22 cellular contexts compared by ENCODE assay signal in the genomic region with DNA sequence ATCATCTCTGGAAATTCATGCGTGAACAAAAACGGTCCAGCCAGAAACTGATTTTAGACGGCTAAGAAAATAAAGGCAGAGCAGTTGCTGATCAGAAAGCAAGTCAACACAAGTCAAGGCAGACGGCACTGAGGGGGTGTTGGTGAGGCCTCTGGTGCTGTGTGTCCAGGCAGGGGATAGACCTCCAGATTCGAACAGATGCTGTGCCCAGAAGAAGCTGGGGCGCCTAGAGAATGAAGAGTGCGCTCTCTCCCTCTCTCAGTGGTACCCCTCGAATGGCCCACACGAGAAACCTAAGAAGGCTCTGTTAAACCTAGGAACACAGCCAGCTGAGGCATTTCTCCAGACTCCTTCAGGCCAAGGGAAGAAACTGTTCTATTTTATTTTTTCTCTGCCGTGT.
"Had no signal": no experiment of that assay in that cellular context is flagged by ENCODE, and none has a peak within 500 bp of the region (broad histone marks: within the 10 kb centered on the region; RNA-seq: fewer than 3 reads in every experiment).

No MANE protein-coding gene starts in this region.

- H3K4me1 ChIP-seq: esophagus squamous epithelium, gastroesophageal sphincter, left lung, lower lobe of right lung, sigmoid colon, transverse colon had no signal

- H3K27ac ChIP-seq: esophagus squamous epithelium, gastroesophageal sphincter, hepatocyte, left lung, lower lobe of right lung, sigmoid colon, skin epidermis, thoracic aorta, transverse colon had no signal

- H3K4me2 ChIP-seq: hepatocyte had no signal

- DNase-seq: effector memory CD8-positive, alpha-beta T cell; esophagus squamous epithelium; foreskin fibroblast; glutamatergic neuron; kidney glomerular epithelial cell; left lung; lower lobe of right lung; posterior cingulate gyrus; sigmoid colon; stimulated activated CD4-positive, alpha-beta T cell treated with anti-CD3 and anti-CD28 coated beads, Interleukin-2, amount 100 ng/mL, for 24 hours; stimulated activated CD4-positive, alpha-beta T cell treated with anti-CD3 and anti-CD28 coated beads, Interleukin-4, amount 100 ng/mL, for 4 hours; stimulated activated naive B cell treated with anti-CD40 and anti-IgM and Interleukin-4, amounts not matched to agents 10 μg/mL and 1 μg/mL and 100 μg/mL, for 72 hours; stimulated activated naive CD8-positive, alpha-beta T cell treated with anti-CD3 and anti-CD28 coated beads, Interleukin-15, amount 100 ng/mL, for 72 hours; substantia nigra; transverse colon had no signal

- H3K79me2 ChIP-seq: hepatocyte had no signal

- H3K36me3 Mint-ChIP-seq: memory B cell; mesothelial cell of epicardium; natural killer cell treated with Interleukin-12 subunit alpha and Interleukin-12 subunit beta and Interleukin-15 and Interleukin-18, amount 100 ng/mL, for 72 hours; stimulated activated naive B cell treated with anti-CD40 and anti-IgM and Interleukin-4, amounts not matched to agents 10 μg/mL and 1 μg/mL and 100 μg/mL, for 72 hours had no signal

- H3K36me3 ChIP-seq: esophagus squamous epithelium, gastroesophageal sphincter, left lung, lower lobe of right lung, sigmoid colon, thoracic aorta, transverse colon had no signal

- ATAC-seq: effector memory CD8-positive, alpha-beta T cell; gastroesophageal sphincter; left lung; lower lobe of right lung; natural killer cell treated with Interleukin-12 subunit alpha and Interleukin-12 subunit beta and Interleukin-15 and Interleukin-18, amount 100 ng/mL, for 72 hours; stimulated activated naive B cell treated with anti-CD40 and anti-IgM and Interleukin-4, amounts not matched to agents 10 μg/mL and 1 μg/mL and 100 μg/mL, for 72 hours; stimulated activated naive CD8-positive, alpha-beta T cell treated with anti-CD3 and anti-CD28 coated beads, Interleukin-15, amount 100 ng/mL, for 72 hours had no signal

- H3K4me3 Mint-ChIP-seq: effector memory CD8-positive, alpha-beta T cell; memory B cell; mesothelial cell of epicardium; natural killer cell treated with Interleukin-12 subunit alpha and Interleukin-12 subunit beta and Interleukin-15 and Interleukin-18, amount 100 ng/mL, for 72 hours; stimulated activated naive B cell treated with anti-CD40 and anti-IgM and Interleukin-4, amounts not matched to agents 10 μg/mL and 1 μg/mL and 100 μg/mL, for 72 hours; stimulated activated naive CD8-positive, alpha-beta T cell treated with anti-CD3 and anti-CD28 coated beads, Interleukin-15, amount 100 ng/mL, for 72 hours had no signal

- H3K4me1 Mint-ChIP-seq: memory B cell; mesothelial cell of epicardium; stimulated activated naive B cell treated with anti-CD40 and anti-IgM and Interleukin-4, amounts not matched to agents 10 μg/mL and 1 μg/mL and 100 μg/mL, for 72 hours; stimulated activated naive CD8-positive, alpha-beta T cell treated with anti-CD3 and anti-CD28 coated beads, Interleukin-15, amount 100 ng/mL, for 72 hours had no signal

- H3K9me3 ChIP-seq: esophagus squamous epithelium, left lung, lower lobe of right lung, sigmoid colon, thoracic aorta, transverse colon had no signal

- H2AFZ ChIP-seq: hepatocyte had no signal

- H3K9me3 Mint-ChIP-seq: effector memory CD8-positive, alpha-beta T cell; mesothelial cell of epicardium; natural killer cell treated with Interleukin-12 subunit alpha and Interleukin-12 subunit beta and Interleukin-15 and Interleukin-18, amount 100 ng/mL, for 72 hours; stimulated activated naive B cell treated with anti-CD40 and anti-IgM and Interleukin-4, amounts not matched to agents 10 μg/mL and 1 μg/mL and 100 μg/mL, for 72 hours; stimulated activated naive CD8-positive, alpha-beta T cell treated with anti-CD3 and anti-CD28 coated beads, Interleukin-15, amount 100 ng/mL, for 72 hours had no signal

- H3K27ac Mint-ChIP-seq: effector memory CD8-positive, alpha-beta T cell; memory B cell; mesothelial cell of epicardium; natural killer cell treated with Interleukin-12 subunit alpha and Interleukin-12 subunit beta and Interleukin-15 and Interleukin-18, amount 100 ng/mL, for 72 hours; stimulated activated naive B cell treated with anti-CD40 and anti-IgM and Interleukin-4, amounts not matched to agents 10 μg/mL and 1 μg/mL and 100 μg/mL, for 72 hours; stimulated activated naive CD8-positive, alpha-beta T cell treated with anti-CD3 and anti-CD28 coated beads, Interleukin-15, amount 100 ng/mL, for 72 hours had no signal

- H3K4me3 ChIP-seq: esophagus squamous epithelium, gastroesophageal sphincter, hepatocyte, left lung, lower lobe of right lung, sigmoid colon, skin epidermis, thoracic aorta, transverse colon had no signal
